ENCODE assay signal across 9 cellular contexts in the genomic region with DNA sequence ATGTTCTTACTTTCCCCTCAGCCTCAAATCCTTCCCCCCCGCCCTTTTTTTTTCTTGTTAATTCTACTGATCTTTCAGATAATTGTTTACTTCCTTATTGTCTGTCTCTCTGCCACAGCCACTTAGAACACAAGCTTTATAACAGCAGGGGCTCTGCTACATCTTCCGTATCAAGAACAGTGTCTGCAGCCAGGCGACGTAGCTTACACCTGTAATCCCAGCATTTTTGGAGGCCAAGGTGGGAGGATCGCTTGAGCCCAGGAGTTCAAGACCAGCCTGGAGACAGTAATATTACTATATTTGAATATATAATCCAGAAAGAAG. TPM values are rescaled to one million over a fixed set of nuclear protein-coding genes. Genes with fewer than 3 reads are reported as not detected.
DNase-seq lines count a peak whose midpoint lies in the region; ATAC-seq and TF ChIP-seq lines count a peak whose summit lies in the region.
"Had no signal": no experiment of that assay in that cellular context is flagged by ENCODE, and none has a peak within 500 bp of the region (broad histone marks: within the 10 kb centered on the region; RNA-seq: fewer than 3 reads in every experiment).

No MANE protein-coding gene starts in this region.

- no peaks in the 10 kb centered on the region for H3K27me3 ChIP-seq in neutrophil
- H3K27me3 ChIP-seq: SJCRH30 had no signal

- peaks cover 17% of the 10 kb centered on the region for H3K4me1 Mint-ChIP-seq in MCF 10A (ENCODE audit: insufficient read depth, unreplicated experiment)
- peaks cover 63% of the 10 kb centered on the region for H3K4me1 Mint-ChIP-seq in activated T-cell treated with anti-CD3 and anti-CD28 coated beads, Interleukin-2, amount 50 U/mL, for 72 hours (ENCODE audit: low read depth)

- no peaks in the 10 kb centered on the region for H3K36me3 ChIP-seq in neutrophil

- H3K9me3 Mint-ChIP-seq in MCF 10A (ENCODE audit: unreplicated experiment) = no peaks in the 10 kb centered on the region
- no peaks in the 10 kb centered on the region for H3K9me3 Mint-ChIP-seq in activated T-cell treated with anti-CD3 and anti-CD28 coated beads, Interleukin-2, amount 50 U/mL, for 72 hours

- POLR2A ChIA-PET in MCF 10A (lab: Yijun Ruan, JAX) = interaction anchor here (0.7 to 0.8 kb wide), 4 partner anchors 13 to 254 kb away, joined by 3 to 4 read pairs (median 3); no protein-coding TSS in a partner anchor

- H3K4me3 ChIP-seq in neutrophil (ENCODE audit: low read depth in 1 of 2, low read length in 1 of 2) = no peak overlapping the region
- H3K4me3 ChIP-seq: SJCRH30 had no signal

- H3K27ac Mint-ChIP-seq in MCF 10A (ENCODE audit: low read depth, unreplicated experiment) = no peak overlapping the region
- no peak overlapping the region for H3K27ac Mint-ChIP-seq in activated T-cell treated with anti-CD3 and anti-CD28 coated beads, Interleukin-2, amount 50 U/mL, for 72 hours

- H3K27me3 Mint-ChIP-seq in MCF 10A (ENCODE audit: insufficient read depth, unreplicated experiment) = no peaks in the 10 kb centered on the region
- no peaks in the 10 kb centered on the region for H3K27me3 Mint-ChIP-seq in activated T-cell treated with anti-CD3 and anti-CD28 coated beads, Interleukin-2, amount 50 U/mL, for 72 hours (ENCODE audit: low read depth)

- TF ChIP-seq CTCF in MCF 10A (IDR thresholded peaks at IDR 0.05; ENCODE audit: unreplicated experiment) = no peak
- TF ChIP-seq CTCF in neutrophil (IDR thresholded peaks at IDR 0.05) = no peak

- peak overlapping the region; percentile 2 for H3K4me3 Mint-ChIP-seq in MCF 10A (ENCODE audit: unreplicated experiment)
- H3K4me3 Mint-ChIP-seq in activated T-cell treated with anti-CD3 and anti-CD28 coated beads, Interleukin-2, amount 50 U/mL, for 72 hours = no peak overlapping the region

- DNase-seq in CMK (ENCODE audit: low read depth) (peak; percentile 27), MV-4-11 (lab: John Stamatoyannopoulos, UW) (peak; percentile 22), MCF 10A (ENCODE audit: unreplicated experiment) (no peak)
- DNase-seq in activated CD8-positive, alpha-beta memory T cell treated with anti-CD3 and anti-CD28 coated beads, Interleukin-2, amount 50 U/mL, for 48 hours = no peak
- DNase-seq in activated T-cell treated with anti-CD3 and anti-CD28 coated beads, Interleukin-2, amount 50 U/mL, for 72 hours = no peak

- H3K4me1 ChIP-seq in neutrophil (ENCODE audit: control insufficient read depth in 1 of 2, insufficient read depth in 1 of 2, low read depth in 1 of 2, low read length in 1 of 2) = peaks cover 37 to 53% of the 10 kb centered on the region in 2 experiments

- BruUV-seq in MCF 10A (replicated peaks; lab: Mats Ljungman, UMichigan) = no TSS peak

- CTCF ChIA-PET in MCF 10A (lab: Yijun Ruan, JAX) = interaction anchor here (0.7 kb wide), 1 partner anchor 16 kb away, joined by 3 read pairs; no protein-coding TSS in a partner anchor

- peak overlapping the region; percentile 76 for H3K27ac ChIP-seq in neutrophil
- H3K27ac ChIP-seq: SJCRH30 had no signal

- ATAC-seq in esophagus mucosa (no peak), HG03439 (IDR thresholded peaks at IDR 0.05; ENCODE audit: unreplicated experiment) (no peak)
- no peak for ATAC-seq in activated T-cell treated with anti-CD3 and anti-CD28 coated beads, Interleukin-2, amount 50 U/mL, for 72 hours (replicated peaks in 1 of 2)

- H3K36me3 Mint-ChIP-seq in MCF 10A (ENCODE audit: insufficient read depth, unreplicated experiment) = no peaks in the 10 kb centered on the region
- H3K36me3 Mint-ChIP-seq in activated T-cell treated with anti-CD3 and anti-CD28 coated beads, Interleukin-2, amount 50 U/mL, for 72 hours (ENCODE audit: insufficient read depth in 2 of 2) = peaks cover 5 to 11% of the 10 kb centered on the region in 2 donors

- intact Hi-C loops in MCF 10A (cut with micrococcal nuclease) = no loop called here

- no peaks in the 10 kb centered on the region for H3K9me3 ChIP-seq in neutrophil
- H3K9me3 ChIP-seq: SJCRH30 had no signal

RNA-seq across cellular contexts. Expression of gene SOS2, which starts 5.4 kb away (rescaled TPM):
- total RNA-seq in MCF 10A (2022) (19.0 and 21.5 TPM in 2 replicates), esophagus mucosa (17.3 TPM)
- 10 to 100 TPM; 38.2 to 41.7 TPM for total RNA-seq in activated T-cell treated with anti-CD3 and anti-CD28 coated beads, Interleukin-2, amount 50 U/mL, for 72 hours

Comparison
In these comparisons a context has a peak if more than half of its experiments do, and no peak if none do; other contexts are left out.
1. DNase-seq: peak in CMK (single experiment) and MV-4-11 (single experiment); none in MCF 10A (single experiment), activated CD8-positive, alpha-beta memory T cell treated with anti-CD3 and anti-CD28 coated beads, Interleukin-2, amount 50 U/mL, for 48 hours (single experiment) and activated T-cell treated with anti-CD3 and anti-CD28 coated beads, Interleukin-2, amount 50 U/mL, for 72 hours (0 of 2).